1 cellular context compared by ENCODE assay signal in genomic region chr22:23521442-23522113, GRCh38.
TF ChIP-seq lines count a peak whose summit lies in the region.

No MANE protein-coding gene starts in this region.

TF ChIP-seq in SK-N-SH, 30 proteins besides CTCF, POLR2A, EP300 and RAD21 (continued from another document):
- TF ChIP-seq IRF3 (IDR thresholded peaks at IDR 0.05; ENCODE audit: low read depth, low read length) (no peak), REST (IDR thresholded peaks at IDR 0.05; ENCODE audit: low read depth, low read length) (no peak), MEF2A (IDR thresholded peaks at IDR 0.05; ENCODE audit: borderline replicate concordance, low read depth) (no peak), MXI1 (IDR thresholded peaks at IDR 0.05; ENCODE audit: low read depth, low read length) (peak; percentile 90), YY1 (IDR thresholded peaks at IDR 0.05; ENCODE audit: low read depth) (no peak), GATA2 (CRISPR knock-in tag; IDR thresholded peaks at IDR 0.05) (no peak), FOXM1 (IDR thresholded peaks at IDR 0.05; ENCODE audit: low read depth) (no peak; the same call in 1 of the 2 replicates), USF1 (IDR thresholded peaks at IDR 0.05; ENCODE audit: borderline replicate concordance, low read depth) (no peak)
